13 cellular contexts compared by ENCODE assay signal in genomic region chr2:74767618-74768017, GRCh38.
"Had no signal": no experiment of that assay in that cellular context is flagged by ENCODE, and none has a peak within 500 bp of the region (broad histone marks: within the 10 kb centered on the region; RNA-seq: fewer than 3 reads in every experiment).

No MANE protein-coding gene starts in this region.

- H3K36me3 Mint-ChIP-seq: activated naive CD4-positive, alpha-beta T cell treated with anti-CD3 and anti-CD28 coated beads, Interleukin-2, amount 50 U/mL, for 24 hours; WTC11 had no signal

- DNase-seq: activated CD4-positive, alpha-beta T cell treated with anti-CD3 and anti-CD28 coated beads, Interleukin-2, amount 10 ng/mL, durations not matched to agents 7 days and 5 days; activated T-cell treated with anti-CD3 and anti-CD28 coated beads for 4 hours; brain microvascular endothelial cell; cerebellar nuclear complex; endodermal cell; glutamatergic neuron; left lung; retina; small intestine had no signal

- H3K27me3 ChIP-seq: brain microvascular endothelial cell, left lung had no signal

- H3K4me3 ChIP-seq: left lung had no signal

- H3K9me3 ChIP-seq: left lung had no signal

- H3K9ac ChIP-seq: parathyroid adenoma had no signal

- H3K36me3 ChIP-seq: brain microvascular endothelial cell, left lung had no signal

- H3K27ac Mint-ChIP-seq: activated CD4-positive, alpha-beta T cell treated with anti-CD3 and anti-CD28 coated beads, Interleukin-2, amount 10 ng/mL, durations not matched to agents 7 days and 5 days; activated naive CD4-positive, alpha-beta T cell treated with anti-CD3 and anti-CD28 coated beads, Interleukin-2, amount 50 U/mL, for 24 hours; endodermal cell; T-helper 1 cell treated with Interleukin-12 subunit alpha and Interleukin-12 subunit beta and Interleukin-4 antibody, amounts not matched to agents 30 μg/mL and 1 μg/mL, for 36 hours; WTC11 had no signal

- H2AFZ ChIP-seq: parathyroid adenoma had no signal

- ATAC-seq: WTC11 had no signal

- H3K27ac ChIP-seq: brain microvascular endothelial cell, left lung, parathyroid adenoma had no signal

- H3K27me3 Mint-ChIP-seq: activated naive CD4-positive, alpha-beta T cell treated with anti-CD3 and anti-CD28 coated beads, Interleukin-2, amount 50 U/mL, for 24 hours had no signal

- H3K79me2 ChIP-seq: parathyroid adenoma had no signal

- H3K4me3 Mint-ChIP-seq: activated CD4-positive, alpha-beta T cell treated with anti-CD3 and anti-CD28 coated beads, Interleukin-2, amount 10 ng/mL, durations not matched to agents 7 days and 5 days; activated naive CD4-positive, alpha-beta T cell treated with anti-CD3 and anti-CD28 coated beads, Interleukin-2, amount 50 U/mL, for 24 hours; endodermal cell; T-helper 1 cell treated with Interleukin-12 subunit alpha and Interleukin-12 subunit beta and Interleukin-4 antibody, amounts not matched to agents 30 μg/mL and 1 μg/mL, for 36 hours; WTC11 had no signal

- H3K9me3 Mint-ChIP-seq: activated CD4-positive, alpha-beta T cell treated with anti-CD3 and anti-CD28 coated beads, Interleukin-2, amount 10 ng/mL, durations not matched to agents 7 days and 5 days; activated naive CD4-positive, alpha-beta T cell treated with anti-CD3 and anti-CD28 coated beads, Interleukin-2, amount 50 U/mL, for 24 hours; endodermal cell; T-helper 1 cell treated with Interleukin-12 subunit alpha and Interleukin-12 subunit beta and Interleukin-4 antibody, amounts not matched to agents 30 μg/mL and 1 μg/mL, for 36 hours had no signal
